Comparison of ENCODE assay signal across 16 cellular contexts in the genomic region with DNA sequence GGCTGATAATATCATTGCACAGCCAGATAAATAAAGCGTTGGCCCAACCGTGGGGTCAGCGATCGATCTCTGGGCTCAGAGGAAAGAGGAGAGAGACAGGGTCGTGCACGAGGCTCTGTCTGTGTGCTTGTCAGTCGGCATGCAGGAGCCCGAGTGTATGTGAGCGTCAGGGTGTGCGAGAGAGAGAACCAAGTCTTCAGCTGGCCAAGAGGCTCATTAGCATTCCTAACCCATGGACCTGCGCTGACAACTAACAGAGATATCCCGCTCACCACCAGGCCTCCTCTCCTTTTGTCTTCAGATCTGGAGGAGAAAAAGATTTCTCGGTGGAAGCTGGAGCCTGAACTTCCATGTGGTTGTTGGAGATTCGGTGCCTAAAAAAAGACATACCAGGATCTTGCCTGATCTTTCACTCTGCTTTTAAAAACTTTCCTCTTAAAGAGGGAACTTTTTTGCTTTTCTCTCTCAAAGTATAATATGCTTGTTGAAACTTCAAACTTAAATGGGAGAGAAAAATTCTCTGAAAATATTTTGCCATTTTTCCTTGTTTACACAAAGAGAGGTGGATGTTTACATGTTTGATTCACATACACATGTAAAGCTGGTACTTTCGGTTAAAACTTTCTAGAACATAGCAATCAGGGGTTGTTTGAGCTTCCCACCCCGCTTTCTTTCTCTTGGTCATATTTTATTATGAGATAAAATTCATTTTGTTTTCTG. TPM values are rescaled to one million over a fixed set of nuclear protein-coding genes. Genes with fewer than 3 reads are reported as not detected.
A peak's percentile ranks its signal among the peaks of the same experiment; 100 is the strongest.
DNase-seq lines count a peak whose midpoint lies in the region; ATAC-seq, FAIRE-seq and TF ChIP-seq lines count a peak whose summit lies in the region.
"Had no signal": no experiment of that assay in that cellular context is flagged by ENCODE, and none has a peak within 500 bp of the region (broad histone marks: within the 10 kb centered on the region; RNA-seq: fewer than 3 reads in every experiment).

No MANE protein-coding gene starts in this region.

- no peak overlapping the region for H2BK120ac ChIP-seq in H1 (replicated peaks; ENCODE audit: low read depth, low read length)

- in situ Hi-C loops in transverse colon (cut with MboI; ENCODE audit: low pct_ligation_motif_present in 1 of 4, low pct_unique_long_range_greater_than_20kb in 1 of 4, low sequenced_read_pairs in 3 of 4) = loop anchor here in 3 of 4 donors (25.0 kb wide), 2 partner anchors 188 to 313 kb away; no protein-coding TSS in a partner anchor

- TF ChIP-seq RAD21 in H1 (IDR thresholded peaks at IDR 0.05 in 1 of 2, conservative IDR thresholded peaks at IDR 0.05 in 1 of 2; ENCODE audit: low read depth in 2 of 2, low read length in 2 of 2) = no peak

- H4K5ac ChIP-seq in H1 (ENCODE audit: insufficient read length, low read depth, low read length) = no peak overlapping the region

- H3K4ac ChIP-seq in H1 (replicated peaks; ENCODE audit: insufficient read length, low read depth, low read length) = no peak overlapping the region

- no peak overlapping the region for H3K14ac ChIP-seq in H1 (ENCODE audit: insufficient read length)

- no peak overlapping the region for H2BK15ac ChIP-seq in H1 (ENCODE audit: low read length)

- intact Hi-C loops in left cardiac atrium (cut with DNase I) = loop anchor here in 1 of 2 donors (2.0 kb wide), 1 partner anchor 77 kb away; no protein-coding TSS in a partner anchor
- intact Hi-C loops in left ventricle myocardium inferior (cut with micrococcal nuclease) = loop anchor here (10.0 kb wide), 1 partner anchor 205 kb away; no protein-coding TSS in a partner anchor
- intact Hi-C loops in upper lobe of right lung (cut with DNase I) = no loop called here
- intact Hi-C loops in transverse colon (cut with DNase I; ENCODE audit: low total_unique reads) = no loop called here
- intact Hi-C loops in lower leg skin (cut with DNase I; ENCODE audit: low total_unique reads) = no loop called here

- H3K56ac ChIP-seq in H1 (replicated peaks; ENCODE audit: insufficient read length, low read depth, low read length) = no peak overlapping the region

- no peak overlapping the region for H4K91ac ChIP-seq in H1 (replicated peaks; ENCODE audit: insufficient read length, low read length)

- TF ChIP-seq EP300 in H1 (IDR thresholded peaks at IDR 0.05; ENCODE audit: borderline replicate concordance in 1 of 2, low read depth in 2 of 2, low read length in 2 of 2) (no peak), transverse colon (IDR thresholded peaks at IDR 0.05; ENCODE audit: low read depth) (no peak)

- H2AK5ac ChIP-seq in H1 (ENCODE audit: low read depth, low read length) = no peak overlapping the region

- no peaks in the 10 kb centered on the region for H3K79me2 ChIP-seq in H1 (ENCODE audit: control insufficient read depth in 1 of 2, insufficient read depth in 2 of 2, low read length in 2 of 2)

- no peak overlapping the region; the same call in 1 of the 2 replicates for H3K18ac ChIP-seq in H1 (ENCODE audit: extremely low read depth, low read length)

- H3K27ac ChIP-seq in left ventricle myocardium inferior (replicated peaks) (no peak overlapping the region), H1 (ENCODE audit: low read depth, low read length) (no peak overlapping the region), upper lobe of right lung (peak overlapping the region; percentile 76), transverse colon (no peak overlapping the region)
- H3K27ac ChIP-seq: testis had no signal

- ATAC-seq in left cardiac atrium (peak; percentile 58 to 60), upper lobe of right lung (no peak), GM18511 (IDR thresholded peaks at IDR 0.05; ENCODE audit: unreplicated experiment) (no peak)
- ATAC-seq: PC-3 had no signal

- H3K4me1 ChIP-seq in left ventricle myocardium inferior (peaks cover 27% of the 10 kb centered on the region), H1 (replicated peaks in 1 of 4; ENCODE audit: control insufficient read depth in 3 of 4, insufficient read depth in 4 of 4, low read length in 3 of 4) (peaks cover 6 to 25% (median 22%) of the 10 kb centered on the region in 4 experiments), upper lobe of right lung (peaks cover 3% of the 10 kb centered on the region), transverse colon (peaks cover 0 to 21% (median 6%) of the 10 kb centered on the region in 4 donors)
- H3K4me1 ChIP-seq: testis had no signal

- H3K9me3 ChIP-seq in left ventricle myocardium inferior (replicated peaks) (peaks cover 6% of the 10 kb centered on the region), H1 (ENCODE audit: insufficient read depth in 2 of 2, low read depth in 1 of 2, low read length in 1 of 2) (no peaks in the 10 kb centered on the region), upper lobe of right lung (no peaks in the 10 kb centered on the region), transverse colon (no peaks in the 10 kb centered on the region)
- H3K9me3 ChIP-seq: adrenal gland, testis had no signal

- no peak overlapping the region for H2BK20ac ChIP-seq in H1 (ENCODE audit: low read length)

- H3K23me2 ChIP-seq in H1 (ENCODE audit: low read depth, low read length) = peaks cover 3% of the 10 kb centered on the region

- no peak overlapping the region for H4K8ac ChIP-seq in H1 (ENCODE audit: extremely low read depth, insufficient read depth, low read length)

- no peaks in the 10 kb centered on the region for H3K36me3 ChIP-seq in left ventricle myocardium inferior
- H3K36me3 ChIP-seq in H1 (ENCODE audit: control insufficient read depth in 2 of 4, insufficient read depth in 4 of 4, low read length in 3 of 4) = peaks cover 0 to 4% (median 0%) of the 10 kb centered on the region in 4 experiments; a peak in 1 of 8 replicates
- H3K36me3 ChIP-seq in upper lobe of right lung = no peaks in the 10 kb centered on the region
- no peaks in the 10 kb centered on the region for H3K36me3 ChIP-seq in transverse colon
- H3K36me3 ChIP-seq: adrenal gland had no signal

- 5% methylated on average over 16 of the region's 16 CpGs; no CpG with 5 or more reads in 1 of the 2 experiments for WGBS in H1 (ENCODE audit: extremely low coverage in 1 of 2, insufficient coverage in 1 of 2, insufficient read length in 1 of 2, insufficient replicate concordance in 2 of 2, low coverage in 1 of 2, low lambda C conversion rate in 2 of 2, missing lambda C conversion rate in 1 of 2), 2 experiments
- WGBS in transverse colon (ENCODE audit: low coverage in 1 of 2), 2 donors = 24 to 32% methylated on average over 14 to 16 of the region's 16 CpGs
- 33 to 40% methylated on average over 16 of the region's 16 CpGs for WGBS in lower leg skin, 2 donors

- H3K27me3 ChIP-seq in left ventricle myocardium inferior (ENCODE audit: low read depth) (peaks cover 100% of the 10 kb centered on the region), H1 (replicated peaks in 1 of 4; ENCODE audit: control insufficient read depth in 3 of 4, extremely low read depth in 1 of 4, insufficient read depth in 3 of 4, low read length in 3 of 4) (peaks cover 97 to 100% (median 99%) of the 10 kb centered on the region in 4 experiments), upper lobe of right lung (peaks cover 96% of the 10 kb centered on the region), transverse colon (peaks cover 100% of the 10 kb centered on the region)
- H3K27me3 ChIP-seq: testis had no signal

- H3K4me3 ChIP-seq in left ventricle myocardium inferior = no peak overlapping the region
- no peak overlapping the region for H3K4me3 ChIP-seq in H1 (ENCODE audit: extremely low read depth in 1 of 4, insufficient read depth in 2 of 4, low read depth in 3 of 4, low read length in 4 of 4)
- H3K4me3 ChIP-seq in upper lobe of right lung = peak overlapping the region; percentile 42
- H3K4me3 ChIP-seq in transverse colon = no peak overlapping the region
- no peak overlapping the region for H3K4me3 ChIP-seq in lower leg skin (ENCODE audit: low read depth, poor library complexity, severe bottlenecking)
- H3K4me3 ChIP-seq: testis had no signal

- H2AFZ ChIP-seq in H1 (ENCODE audit: low read length) = no peak overlapping the region

- no peak overlapping the region for H2BK12ac ChIP-seq in H1 (ENCODE audit: low read depth, low read length)

- DNase-seq in left cardiac atrium = peak; percentile 34
- no peak for DNase-seq in left ventricle myocardium inferior
- DNase-seq in H1 (ENCODE audit: low read depth in 1 of 2, low spot score in 2 of 2) = no peak
- DNase-seq in medulla oblongata (ENCODE audit: extremely low spot score) = peak; percentile 36
- DNase-seq in upper lobe of right lung = no peak
- DNase-seq in transverse colon = no peak
- no peak for DNase-seq in lower leg skin (ENCODE audit: low spot score in 2 of 2)
- DNase-seq: activated CD4-positive, alpha-beta T cell treated with anti-CD3 and anti-CD28 coated beads for 48 hours; activated T-cell treated with anti-CD3 and anti-CD28 coated beads, Interleukin-2, amount 50 U/mL, for 48 hours; dermis blood vessel endothelial cell; foreskin melanocyte; PC-3; testis had no signal

- peak; percentile 48 for FAIRE-seq in H1 (lab: Jason Lieb, UNC)
- FAIRE-seq: keratinocyte had no signal

- H3K4me2 ChIP-seq in H1 (ENCODE audit: insufficient read depth in 1 of 2, low read depth in 2 of 2, low read length in 2 of 2) = peak overlapping the region in 1 of 2 experiments; percentile 15; a peak in 1 of 4 replicates

- CTCF ChIA-PET in H1 (lab: Charles Lee; ENCODE audit: partially characterized antibody) = interaction anchor here (0.8 to 3.8 kb wide), 11 partner anchors 8 to 201 kb away, joined by 3 to 32 read pairs (median 5); no protein-coding TSS in a partner anchor

- peaks cover 14 to 44% of the 10 kb centered on the region in 2 experiments for H4K20me1 ChIP-seq in H1 (replicated peaks in 1 of 2; ENCODE audit: control insufficient read depth in 1 of 2, insufficient read depth in 2 of 2, low read length in 2 of 2)

- no peak overlapping the region for H2BK5ac ChIP-seq in H1 (ENCODE audit: low read depth, low read length)

- no peak for TF ChIP-seq POLR2A in H1 (IDR thresholded peaks at IDR 0.05; ENCODE audit: control extremely low read depth in 1 of 2, low read depth in 2 of 2, low read length in 2 of 2)
- no peak for TF ChIP-seq POLR2A in transverse colon (IDR thresholded peaks at IDR 0.05)
- no peak for TF ChIP-seq POLR2A in lower leg skin (IDR thresholded peaks at IDR 0.05)

- no peak for TF ChIP-seq CTCF in left ventricle myocardium inferior (IDR thresholded peaks at IDR 0.05; ENCODE audit: borderline replicate concordance)
- no peak for TF ChIP-seq CTCF in H1 (IDR thresholded peaks at IDR 0.05; ENCODE audit: control extremely low read depth in 1 of 3, insufficient read depth in 1 of 3, low read depth in 1 of 3, low read length in 3 of 3)
- TF ChIP-seq CTCF in upper lobe of right lung (IDR thresholded peaks at IDR 0.05) = no peak
- no peak for TF ChIP-seq CTCF in transverse colon (IDR thresholded peaks at IDR 0.05)
- no peak for TF ChIP-seq CTCF in lower leg skin (IDR thresholded peaks at IDR 0.05)

- H3K9ac ChIP-seq in H1 (replicated peaks in 1 of 4; ENCODE audit: extremely low read depth in 1 of 4, low read depth in 3 of 4, low read length in 3 of 4) = no peak overlapping the region

- H3K23ac ChIP-seq in H1 (ENCODE audit: insufficient read length) = no peak overlapping the region

- H3K79me1 ChIP-seq in H1 (ENCODE audit: low read depth, low read length) = no peaks in the 10 kb centered on the region; the same call in 1 of the 2 replicates

- POLR2A ChIA-PET in H1 (lab: Charles Lee; ENCODE audit: partially characterized antibody) = interaction anchor here (1.7 kb wide), 1 partner anchor 27 kb away, joined by 3 read pairs; no protein-coding TSS in a partner anchor

RNA-seq across cellular contexts. Expression of gene NR2F1, which starts 16.6 kb away (rescaled TPM):
- 10 to 100 TPM; 17.9 to 41.8 TPM for total RNA-seq in left cardiac atrium
- 0.47 TPM for total RNA-seq in left ventricle myocardium inferior
- total RNA-seq in H1 (2021; fragmentation: NEBNext Ultra II Directional; extraction: Animal tissue kit (Norgen Biotek cat#: 25700)) = not detected in 2 replicates
- polyA plus RNA-seq in H1 (2011; rRNA removed) = 0.17 TPM in 1 of 2 replicates, not detected in the other
- 0.27 TPM for polyA plus RNA-seq in H1 (2011; cell fraction: cytosol; rRNA removed)
- 0.20 TPM for polyA plus RNA-seq in H1 (2011; cell fraction: nucleus; rRNA removed)
- 0.17 to 0.59 TPM (median 0.49 TPM) in 4 replicates for polyA plus RNA-seq in H1 (2012, experiment 1 of 2)
- polyA plus RNA-seq in H1 (2012, experiment 2 of 2) = not detected
- polyA plus RNA-seq in H1 (2013, experiment 1 of 2) = 0.02 TPM
- polyA plus RNA-seq in H1 (2013, experiment 2 of 2) = not detected
- polyA minus RNA-seq in H1 (2011; rRNA and poly(A)+ RNA removed) = 0.13 TPM in 1 of 2 replicates, not detected in the other
- 2.1 TPM for polyA minus RNA-seq in H1 (2011; cell fraction: cytosol; rRNA and poly(A)+ RNA removed)
- 0.90 TPM for polyA minus RNA-seq in H1 (2011; cell fraction: nucleus; rRNA and poly(A)+ RNA removed)
- 83.2 TPM for total RNA-seq in upper lobe of right lung
- 1 to 10 TPM; 1.5 to 6.2 (median 3.2) TPM for total RNA-seq in transverse colon
- total RNA-seq in lower leg skin = 1 to 10 TPM in 3 of 4 donors, under 1 TPM in 1; 0.72 to 5.9 (median 2.7) TPM
- polyA plus RNA-seq: keratinocyte had no signal

RNA-seq across cellular contexts. Expression of gene NR2F1-AS1, which starts 18.6 kb away (rescaled TPM):
- total RNA-seq in left cardiac atrium (10 to 100 TPM; 10.5 to 11.9 TPM), left ventricle myocardium inferior (0.60 TPM), upper lobe of right lung (16.2 TPM), transverse colon (1 to 10 TPM; 1.2 to 3.7 (median 2.2) TPM), lower leg skin (1 to 10 TPM in 2 of 4 donors, under 1 TPM in 1, not detected in 1; 0.30 to 1.7 (median 1.0) TPM)
- 1.6 and 2.1 TPM in 2 replicates for total RNA-seq in H1 (2021; fragmentation: NEBNext Ultra II Directional; extraction: Animal tissue kit (Norgen Biotek cat#: 25700))
- 1.1 and 5.6 TPM in 2 replicates for polyA plus RNA-seq in H1 (2011; rRNA removed)
- polyA plus RNA-seq in H1 (2011; cell fraction: cytosol; rRNA removed) = 2.2 TPM
- 0.88 TPM for polyA plus RNA-seq in H1 (2011; cell fraction: nucleus; rRNA removed)
- polyA plus RNA-seq in H1 (2012, experiment 1 of 2) = 1.8 to 4.0 TPM (median 2.9 TPM) in 4 replicates
- polyA plus RNA-seq in H1 (2012, experiment 2 of 2) = 1.4 TPM
- 4.1 TPM for polyA plus RNA-seq in H1 (2013, experiment 1 of 2)
- 3.5 TPM for polyA plus RNA-seq in H1 (2013, experiment 2 of 2)
- 0.69 and 1.7 TPM in 2 replicates for polyA minus RNA-seq in H1 (2011; rRNA and poly(A)+ RNA removed)
- not detected for polyA minus RNA-seq in H1 (2011; cell fraction: cytosol; rRNA and poly(A)+ RNA removed)
- polyA minus RNA-seq in H1 (2011; cell fraction: nucleus; rRNA and poly(A)+ RNA removed) = 3.4 TPM

Comparison
In these comparisons a context has a peak if more than half of its experiments do, and no peak if none do; other contexts are left out.
1. DNase-seq: peak in left cardiac atrium (single experiment) and medulla oblongata (single experiment); none in left ventricle myocardium inferior (single experiment), H1 (0 of 2), upper lobe of right lung (single experiment), transverse colon (single experiment) and lower leg skin (0 of 2).
2. ATAC-seq: peak in left cardiac atrium (2 of 2); none in upper lobe of right lung (single experiment) and GM18511 (single experiment).